27 cellular contexts compared by ENCODE assay signal in the genomic region with DNA sequence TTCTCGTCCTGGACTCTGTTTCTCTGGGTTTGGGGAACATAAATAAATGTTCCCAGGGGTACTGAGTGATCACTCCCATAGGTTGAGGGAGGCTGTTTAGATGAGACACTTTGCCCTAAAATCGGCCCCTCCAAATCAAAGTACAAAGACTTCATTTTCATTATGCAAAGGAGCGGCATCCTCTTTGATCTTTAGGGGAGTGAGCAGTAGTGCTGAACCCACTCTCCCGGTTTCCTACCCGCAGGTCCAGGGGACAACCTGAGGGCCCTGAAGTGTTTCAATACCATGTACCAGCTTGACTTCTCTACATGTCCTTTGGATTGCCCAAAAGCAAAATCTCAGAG. TPM values are rescaled to one million over a fixed set of nuclear protein-coding genes. Genes with fewer than 3 reads are reported as not detected.
DNase-seq lines count a peak whose midpoint lies in the region; TF ChIP-seq lines count a peak whose summit lies in the region.
"Had no signal": no experiment of that assay in that cellular context is flagged by ENCODE, and none has a peak within 500 bp of the region (broad histone marks: within the 10 kb centered on the region; RNA-seq: fewer than 3 reads in every experiment).

No MANE protein-coding gene starts in this region.

- no peak overlapping the region for H3K4me3 Mint-ChIP-seq in activated naive CD4-positive, alpha-beta T cell treated with anti-CD3 and anti-CD28 coated beads, Interleukin-2, amount 50 U/mL, for 24 hours
- H3K4me3 Mint-ChIP-seq in activated naive CD4-positive, alpha-beta T cell treated with anti-CD3 and anti-CD28 coated beads for 36 hours, result no peak overlapping the region
- H3K4me3 Mint-ChIP-seq in progenitor cell of endocrine pancreas (ENCODE audit: low read depth), result no peak overlapping the region
- H3K4me3 Mint-ChIP-seq: activated B cell treated with CpG ODN at 0.5 μM for 24 hours; activated CD8-positive, alpha-beta memory T cell treated with anti-CD3 and anti-CD28 coated beads, Interleukin-2, amount 10 ng/mL, durations not matched to agents 7 days and 5 days; CD4-positive, alpha-beta T cell; naive thymus-derived CD4-positive, alpha-beta T cell had no signal

- in situ Hi-C loops in HAP-1 (cut with MboI; ENCODE audit: low sequenced_read_pairs) (no loop called here), KBM-7 (cut with MboI; ENCODE audit: low pct_unique_long_range_greater_than_20kb, low sequenced_read_pairs) (no loop called here)

- H3K27ac Mint-ChIP-seq in activated naive CD4-positive, alpha-beta T cell treated with anti-CD3 and anti-CD28 coated beads, Interleukin-2, amount 50 U/mL, for 24 hours, result peak overlapping the region; percentile 46
- H3K27ac Mint-ChIP-seq in activated naive CD4-positive, alpha-beta T cell treated with anti-CD3 and anti-CD28 coated beads for 36 hours, result no peak overlapping the region
- no peak overlapping the region for H3K27ac Mint-ChIP-seq in progenitor cell of endocrine pancreas
- H3K27ac Mint-ChIP-seq: activated B cell treated with CpG ODN at 0.5 μM for 24 hours; activated CD8-positive, alpha-beta memory T cell treated with anti-CD3 and anti-CD28 coated beads, Interleukin-2, amount 10 ng/mL, durations not matched to agents 7 days and 5 days; CD4-positive, alpha-beta T cell; naive thymus-derived CD4-positive, alpha-beta T cell had no signal

- CTCF ChIA-PET in activated naive CD4-positive, alpha-beta T cell treated with anti-CD3 and anti-CD28 coated beads for 36 hours (lab: Charles Lee), result interaction anchor here (0.5 to 1.8 kb wide), 8 partner anchors 8 to 285 kb away, joined by 3 to 10 read pairs (median 3); no protein-coding TSS in a partner anchor

- H3K27me3 Mint-ChIP-seq in activated naive CD4-positive, alpha-beta T cell treated with anti-CD3 and anti-CD28 coated beads, Interleukin-2, amount 50 U/mL, for 24 hours, result peaks cover 78% of the 10 kb centered on the region
- peaks cover 89% of the 10 kb centered on the region for H3K27me3 Mint-ChIP-seq in activated naive CD4-positive, alpha-beta T cell treated with anti-CD3 and anti-CD28 coated beads for 36 hours (ENCODE audit: low read depth)
- H3K27me3 Mint-ChIP-seq in progenitor cell of endocrine pancreas, result peaks cover 100% of the 10 kb centered on the region

- no peak for DNase-seq in activated naive CD4-positive, alpha-beta T cell treated with anti-CD3 and anti-CD28 coated beads for 36 hours
- DNase-seq in epithelial cell of proximal tubule (ENCODE audit: low read depth), result no peak
- DNase-seq in HAP-1 (ENCODE audit: low spot score in 2 of 2), result no peak
- DNase-seq in KBM-7, result no peak
- no peak for DNase-seq in progenitor cell of endocrine pancreas (ENCODE audit: low spot score, unreplicated experiment)
- DNase-seq in stimulated activated CD4-positive, alpha-beta T cell treated with anti-CD3 and anti-CD28 coated beads, Interleukin-15, amount 100 ng/mL, for 24 hours, result no peak
- DNase-seq: 8988T; activated B cell treated with CpG ODN at 0.5 μM for 24 hours; activated CD8-positive, alpha-beta memory T cell treated with anti-CD3 and anti-CD28 coated beads, Interleukin-2, amount 10 ng/mL, durations not matched to agents 7 days and 5 days; activated naive CD4-positive, alpha-beta T cell treated with Interleukin-2 at 50 U/mL for 16 hours; activated T-cell treated with anti-CD3 and anti-CD28 coated beads, Interleukin-2, amount 50 U/mL, for 48 hours; AML-193; amygdala; CD4-positive, alpha-beta T cell; effector memory CD4-positive, alpha-beta T cell; foreskin keratinocyte; GM23248; heart right ventricle; MG63; naive thymus-derived CD4-positive, alpha-beta T cell; NCI-H2029; stimulated activated CD4-positive, alpha-beta T cell treated with anti-CD3 and anti-CD28 coated beads, Interleukin-4, amount 100 ng/mL, for 1 hour; T-helper 1 cell had no signal

- intact Hi-C loops in activated naive CD4-positive, alpha-beta T cell treated with anti-CD3 and anti-CD28 coated beads for 36 hours (cut with micrococcal nuclease), result no loop called here

- H3K27ac ChIP-seq in muscle layer of colon (ENCODE audit: low read depth, low read length), result peak overlapping the region; percentile 48
- H3K27ac ChIP-seq: foreskin keratinocyte, GM23248, heart right ventricle, right atrium auricular region had no signal

- no peak for TF ChIP-seq CTCF in epithelial cell of proximal tubule (conservative IDR thresholded peaks at IDR 0.05; ENCODE audit: low read depth, low read length)
- no peak for TF ChIP-seq CTCF in progenitor cell of endocrine pancreas (IDR thresholded peaks at IDR 0.05; ENCODE audit: unreplicated experiment)

- H3K9ac ChIP-seq in muscle layer of colon (ENCODE audit: low read length), result no peak overlapping the region

- H3K27me3 ChIP-seq in muscle layer of colon (ENCODE audit: control insufficient read depth in 1 of 2, insufficient read depth in 2 of 2, low read length in 2 of 2) (peaks cover 0 to 4% of the 10 kb centered on the region in 2 donors), HAP-1 (ENCODE audit: low read depth) (peaks cover 57% of the 10 kb centered on the region)
- H3K27me3 ChIP-seq: MG63 had no signal

- H3K4me1 Mint-ChIP-seq in activated naive CD4-positive, alpha-beta T cell treated with anti-CD3 and anti-CD28 coated beads, Interleukin-2, amount 50 U/mL, for 24 hours, result peaks cover 41% of the 10 kb centered on the region
- peaks cover 39% of the 10 kb centered on the region for H3K4me1 Mint-ChIP-seq in activated naive CD4-positive, alpha-beta T cell treated with anti-CD3 and anti-CD28 coated beads for 36 hours (ENCODE audit: low read depth)
- peaks cover 10% of the 10 kb centered on the region for H3K4me1 Mint-ChIP-seq in progenitor cell of endocrine pancreas (ENCODE audit: low read depth)

- H3K9me3 Mint-ChIP-seq in activated naive CD4-positive, alpha-beta T cell treated with anti-CD3 and anti-CD28 coated beads, Interleukin-2, amount 50 U/mL, for 24 hours, result no peaks in the 10 kb centered on the region
- no peaks in the 10 kb centered on the region for H3K9me3 Mint-ChIP-seq in activated naive CD4-positive, alpha-beta T cell treated with anti-CD3 and anti-CD28 coated beads for 36 hours
- no peaks in the 10 kb centered on the region for H3K9me3 Mint-ChIP-seq in progenitor cell of endocrine pancreas (ENCODE audit: low read depth)
- H3K9me3 Mint-ChIP-seq: activated B cell treated with CpG ODN at 0.5 μM for 24 hours; CD4-positive, alpha-beta T cell had no signal

- peaks cover 60% of the 10 kb centered on the region for H3K4me1 ChIP-seq in muscle layer of colon (ENCODE audit: insufficient read depth, low read length)
- peaks cover 4% of the 10 kb centered on the region for H3K4me1 ChIP-seq in HAP-1
- H3K4me1 ChIP-seq: foreskin keratinocyte had no signal

- peaks cover 5% of the 10 kb centered on the region for H3K36me3 ChIP-seq in muscle layer of colon (ENCODE audit: insufficient read depth, low read length)
- no peaks in the 10 kb centered on the region for H3K36me3 ChIP-seq in HAP-1 (replicated peaks)
- H3K36me3 ChIP-seq: heart right ventricle, right atrium auricular region had no signal

- peak overlapping the region; percentile 74 for H3K4me3 ChIP-seq in epithelial cell of proximal tubule (ENCODE audit: low read depth, low read length)
- H3K4me3 ChIP-seq in muscle layer of colon (ENCODE audit: low read depth in 1 of 2, low read length in 2 of 2), result no peak overlapping the region
- no peak overlapping the region for H3K4me3 ChIP-seq in HAP-1
- H3K4me3 ChIP-seq: heart right ventricle, right atrium auricular region had no signal

- no peaks in the 10 kb centered on the region for H3K9me3 ChIP-seq in muscle layer of colon (ENCODE audit: low read length)
- no peaks in the 10 kb centered on the region for H3K9me3 ChIP-seq in HAP-1
- H3K9me3 ChIP-seq: MG63 had no signal

- peaks cover 2% of the 10 kb centered on the region for H3K36me3 Mint-ChIP-seq in activated naive CD4-positive, alpha-beta T cell treated with anti-CD3 and anti-CD28 coated beads, Interleukin-2, amount 50 U/mL, for 24 hours
- no peaks in the 10 kb centered on the region for H3K36me3 Mint-ChIP-seq in activated naive CD4-positive, alpha-beta T cell treated with anti-CD3 and anti-CD28 coated beads for 36 hours (ENCODE audit: low read depth)
- no peaks in the 10 kb centered on the region for H3K36me3 Mint-ChIP-seq in progenitor cell of endocrine pancreas (ENCODE audit: insufficient read depth)
- H3K36me3 Mint-ChIP-seq: activated CD8-positive, alpha-beta memory T cell treated with anti-CD3 and anti-CD28 coated beads, Interleukin-2, amount 10 ng/mL, durations not matched to agents 7 days and 5 days had no signal

RNA-seq across cellular contexts. Expression of a gene that starts 3.6 kb away (rescaled TPM):
- not detected for total RNA-seq in activated naive CD4-positive, alpha-beta T cell treated with anti-CD3 and anti-CD28 coated beads for 36 hours
- total RNA-seq in epithelial cell of proximal tubule (42.9 and 55.6 TPM in 2 replicates), progenitor cell of endocrine pancreas (0.96 and 3.1 TPM in 2 replicates)
- total RNA-seq: activated B cell treated with CpG ODN at 0.5 μM for 24 hours; CD4-positive, alpha-beta T cell; foreskin keratinocyte had no signal

RNA-seq across cellular contexts. Expression of a gene that starts 7.6 kb away (rescaled TPM):
- not detected for total RNA-seq in activated naive CD4-positive, alpha-beta T cell treated with anti-CD3 and anti-CD28 coated beads for 36 hours
- total RNA-seq in epithelial cell of proximal tubule (2.8 and 5.5 TPM in 2 replicates), progenitor cell of endocrine pancreas (2.1 and 5.6 TPM in 2 replicates)
- total RNA-seq: activated B cell treated with CpG ODN at 0.5 μM for 24 hours; CD4-positive, alpha-beta T cell; foreskin keratinocyte; naive thymus-derived CD4-positive, alpha-beta T cell; osteoblast; right atrium auricular region had no signal

RNA-seq across cellular contexts. Expression of a gene that starts 9.7 kb away (rescaled TPM):
- total RNA-seq in activated naive CD4-positive, alpha-beta T cell treated with anti-CD3 and anti-CD28 coated beads for 36 hours, result under 1 TPM in 1 of 2 experiments, not detected in 1; 0.29 TPM
- total RNA-seq in epithelial cell of proximal tubule (24.9 and 26.0 TPM in 2 replicates), progenitor cell of endocrine pancreas (0.55 and 1.5 TPM in 2 replicates)
- total RNA-seq: CD4-positive, alpha-beta T cell had no signal

RNA-seq across cellular contexts. Expression of a gene that starts 11.1 kb away (rescaled TPM):
- total RNA-seq in activated naive CD4-positive, alpha-beta T cell treated with anti-CD3 and anti-CD28 coated beads for 36 hours, result 1 to 10 TPM; 2.0 TPM
- total RNA-seq in epithelial cell of proximal tubule (22.6 and 49.9 TPM in 2 replicates), progenitor cell of endocrine pancreas (19.4 and 32.1 TPM in 2 replicates)

RNA-seq across cellular contexts. Expression of a gene that starts 13.9 kb away (rescaled TPM):
- not detected for total RNA-seq in activated naive CD4-positive, alpha-beta T cell treated with anti-CD3 and anti-CD28 coated beads for 36 hours
- total RNA-seq in epithelial cell of proximal tubule, result 12.7 and 21.4 TPM in 2 replicates
- 1.1 and 3.7 TPM in 2 replicates for total RNA-seq in progenitor cell of endocrine pancreas
- total RNA-seq: activated B cell treated with CpG ODN at 0.5 μM for 24 hours; CD4-positive, alpha-beta T cell; foreskin keratinocyte; GM23248; naive thymus-derived CD4-positive, alpha-beta T cell; osteoblast; right atrium auricular region had no signal

Comparison
In these comparisons a context has a peak if more than half of its experiments do, and no peak if none do; other contexts are left out.
1. RNA of a gene that starts 3.6 kb away (total RNA-seq): 42.9 to 55.6 TPM in epithelial cell of proximal tubule; 0.96 to 3.1 TPM in progenitor cell of endocrine pancreas and not detected in activated naive CD4-positive, alpha-beta T cell treated with anti-CD3 and anti-CD28 coated beads for 36 hours; every median in the first group is over 10 times any median in the second.
2. RNA of a gene that starts 9.7 kb away (total RNA-seq): 24.9 to 26.0 TPM in epithelial cell of proximal tubule; 0.55 to 1.5 TPM in progenitor cell of endocrine pancreas and 0.29 TPM in activated naive CD4-positive, alpha-beta T cell treated with anti-CD3 and anti-CD28 coated beads for 36 hours; every median in the first group is over 10 times any median in the second.